In genomic region chr6:133341607-133342158, GRCh38 we compare ENCODE assay signal across 13 cellular contexts.
DNase-seq lines count a peak whose midpoint lies in the region; ATAC-seq and TF ChIP-seq lines count a peak whose summit lies in the region.
"Had no signal": no experiment of that assay in that cellular context is flagged by ENCODE, and none has a peak within 500 bp of the region (broad histone marks: within the 10 kb centered on the region; RNA-seq: fewer than 3 reads in every experiment).

No MANE protein-coding gene starts in this region.

- H3K27me3 ChIP-seq in transverse colon, result no peaks in the 10 kb centered on the region

- TF ChIP-seq EP300 in transverse colon (IDR thresholded peaks at IDR 0.05; ENCODE audit: low read depth), result no peak

- no peak for TF ChIP-seq POLR2A in transverse colon (IDR thresholded peaks at IDR 0.05)

- no peak overlapping the region for H3K4me3 Mint-ChIP-seq in immature natural killer cell
- H3K4me3 Mint-ChIP-seq: nephron progenitor cell had no signal

- H3K27ac Mint-ChIP-seq in immature natural killer cell, result no peak overlapping the region
- H3K27ac Mint-ChIP-seq: nephron progenitor cell had no signal

- 20 to 26% methylated on average over 1 of the region's 1 CpG for WGBS in transverse colon (ENCODE audit: low coverage in 1 of 2), 2 donors

- intact Hi-C loops in transverse colon (cut with DNase I; ENCODE audit: low total_unique reads), result no loop called here

- ATAC-seq in GM18498 (IDR thresholded peaks at IDR 0.05; ENCODE audit: unreplicated experiment), result no peak
- ATAC-seq: esophagus mucosa had no signal

- H3K9me3 ChIP-seq in transverse colon, result no peaks in the 10 kb centered on the region

- in situ Hi-C loops in transverse colon (cut with MboI; ENCODE audit: low pct_ligation_motif_present in 1 of 4, low pct_unique_long_range_greater_than_20kb in 1 of 4, low sequenced_read_pairs in 3 of 4), result no loop called here

- H3K4me1 Mint-ChIP-seq in immature natural killer cell, result no peaks in the 10 kb centered on the region
- H3K4me1 Mint-ChIP-seq: nephron progenitor cell had no signal

- H3K4me1 ChIP-seq in transverse colon, result no peaks in the 10 kb centered on the region

- H3K27me3 Mint-ChIP-seq in immature natural killer cell (ENCODE audit: low read depth in 3 of 3), result peaks cover 0 to 4% (median 0%) of the 10 kb centered on the region in 3 donors

- peak; percentile 61 for DNase-seq in EH (ENCODE audit: low read depth)
- DNase-seq in NCI-H187 (lab: John Stamatoyannopoulos, UW), result peak; percentile 32 to 50
- DNase-seq in astrocyte of the hippocampus (ENCODE audit: low read depth, low spot score), result peak; percentile 87
- peak; percentile 20 for DNase-seq in myocyte (ENCODE audit: low read depth)
- DNase-seq in activated naive CD4-positive, alpha-beta T cell (lab: John Stamatoyannopoulos, UW), result no peak
- no peak for DNase-seq in immature natural killer cell
- no peak for DNase-seq in transverse colon
- DNase-seq: DMS53; NCI-H2029; nephron progenitor cell; stimulated activated CD4-positive, alpha-beta T cell treated with anti-CD3 and anti-CD28 coated beads, Interleukin-15, amount 100 ng/mL, for 24 hours had no signal

- peaks cover 0 to 4% (median 0%) of the 10 kb centered on the region in 6 donors for H3K9me3 Mint-ChIP-seq in immature natural killer cell
- H3K9me3 Mint-ChIP-seq: nephron progenitor cell had no signal

- H3K4me3 ChIP-seq in transverse colon, result no peak overlapping the region

- no peaks in the 10 kb centered on the region for H3K36me3 Mint-ChIP-seq in immature natural killer cell

- H3K27ac ChIP-seq in transverse colon, result no peak overlapping the region

- TF ChIP-seq CTCF in transverse colon (IDR thresholded peaks at IDR 0.05), result no peak

- H3K36me3 ChIP-seq in transverse colon, result no peaks in the 10 kb centered on the region

Comparison
In these comparisons a context has a peak if more than half of its experiments do, and no peak if none do; other contexts are left out.
1. DNase-seq: peak in EH (single experiment), NCI-H187 (2 of 2), astrocyte of the hippocampus (single experiment) and myocyte (single experiment); none in activated naive CD4-positive, alpha-beta T cell (0 of 4), immature natural killer cell (0 of 3) and transverse colon (single experiment).